2 cellular contexts compared by ENCODE assay signal in the genomic region with DNA sequence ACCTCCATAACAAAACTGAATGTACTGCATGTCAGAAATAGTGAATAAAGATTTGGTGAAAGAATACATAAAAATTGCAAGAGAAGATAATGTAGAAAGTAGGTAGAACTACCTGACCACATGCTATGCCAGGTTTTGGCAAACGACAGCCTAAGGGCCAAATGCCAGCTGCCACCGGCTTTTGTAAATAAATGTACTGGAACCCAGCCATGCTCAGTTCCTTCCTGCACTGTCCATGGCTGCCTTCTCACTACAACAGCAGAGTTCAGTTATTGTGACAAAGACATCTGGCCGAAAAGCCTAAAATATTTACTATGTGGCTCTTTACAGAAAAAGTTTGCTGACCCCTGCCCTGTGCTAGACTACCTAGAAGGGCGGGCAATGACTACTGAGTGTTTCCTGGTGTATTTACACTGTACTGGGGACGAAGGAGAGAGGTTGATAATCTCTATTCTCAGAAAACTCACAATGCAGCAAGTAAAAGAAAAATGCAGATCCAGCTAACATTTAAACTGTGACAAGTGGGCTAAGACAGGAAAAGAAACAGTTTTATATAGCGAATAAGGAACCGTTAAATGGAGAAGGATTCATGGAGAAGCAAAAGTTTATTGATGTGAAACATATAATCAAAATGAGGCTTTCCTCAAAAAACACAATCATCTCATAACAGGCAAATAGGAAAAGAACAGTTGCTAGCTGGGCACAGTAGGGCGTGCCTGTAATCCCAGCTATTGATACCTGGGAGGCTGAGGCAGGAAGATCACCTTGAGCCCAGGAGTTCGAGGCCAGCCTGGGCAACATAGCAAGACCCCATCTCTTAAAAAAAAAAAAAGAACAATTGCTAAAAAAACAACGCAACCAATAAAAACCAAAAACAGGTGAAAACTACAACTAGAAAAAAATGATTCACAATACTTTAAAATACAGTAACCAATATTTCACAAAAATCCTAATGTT.
TF ChIP-seq lines count a peak whose summit lies in the region.

No MANE protein-coding gene starts in this region.

TF ChIP-seq in HepG2, 621 proteins besides CTCF, POLR2A, EP300 and RAD21:
- TF ChIP-seq ZNF121 (CRISPR knock-in tag; IDR thresholded peaks at IDR 0.05), result peak; percentile 74
- no peak for TF ChIP-seq NBN (conservative IDR thresholded peaks at IDR 0.05)

TF ChIP-seq in GM23338, 12 proteins besides CTCF, POLR2A, EP300 and RAD21:
- TF ChIP-seq, protein P1, sequence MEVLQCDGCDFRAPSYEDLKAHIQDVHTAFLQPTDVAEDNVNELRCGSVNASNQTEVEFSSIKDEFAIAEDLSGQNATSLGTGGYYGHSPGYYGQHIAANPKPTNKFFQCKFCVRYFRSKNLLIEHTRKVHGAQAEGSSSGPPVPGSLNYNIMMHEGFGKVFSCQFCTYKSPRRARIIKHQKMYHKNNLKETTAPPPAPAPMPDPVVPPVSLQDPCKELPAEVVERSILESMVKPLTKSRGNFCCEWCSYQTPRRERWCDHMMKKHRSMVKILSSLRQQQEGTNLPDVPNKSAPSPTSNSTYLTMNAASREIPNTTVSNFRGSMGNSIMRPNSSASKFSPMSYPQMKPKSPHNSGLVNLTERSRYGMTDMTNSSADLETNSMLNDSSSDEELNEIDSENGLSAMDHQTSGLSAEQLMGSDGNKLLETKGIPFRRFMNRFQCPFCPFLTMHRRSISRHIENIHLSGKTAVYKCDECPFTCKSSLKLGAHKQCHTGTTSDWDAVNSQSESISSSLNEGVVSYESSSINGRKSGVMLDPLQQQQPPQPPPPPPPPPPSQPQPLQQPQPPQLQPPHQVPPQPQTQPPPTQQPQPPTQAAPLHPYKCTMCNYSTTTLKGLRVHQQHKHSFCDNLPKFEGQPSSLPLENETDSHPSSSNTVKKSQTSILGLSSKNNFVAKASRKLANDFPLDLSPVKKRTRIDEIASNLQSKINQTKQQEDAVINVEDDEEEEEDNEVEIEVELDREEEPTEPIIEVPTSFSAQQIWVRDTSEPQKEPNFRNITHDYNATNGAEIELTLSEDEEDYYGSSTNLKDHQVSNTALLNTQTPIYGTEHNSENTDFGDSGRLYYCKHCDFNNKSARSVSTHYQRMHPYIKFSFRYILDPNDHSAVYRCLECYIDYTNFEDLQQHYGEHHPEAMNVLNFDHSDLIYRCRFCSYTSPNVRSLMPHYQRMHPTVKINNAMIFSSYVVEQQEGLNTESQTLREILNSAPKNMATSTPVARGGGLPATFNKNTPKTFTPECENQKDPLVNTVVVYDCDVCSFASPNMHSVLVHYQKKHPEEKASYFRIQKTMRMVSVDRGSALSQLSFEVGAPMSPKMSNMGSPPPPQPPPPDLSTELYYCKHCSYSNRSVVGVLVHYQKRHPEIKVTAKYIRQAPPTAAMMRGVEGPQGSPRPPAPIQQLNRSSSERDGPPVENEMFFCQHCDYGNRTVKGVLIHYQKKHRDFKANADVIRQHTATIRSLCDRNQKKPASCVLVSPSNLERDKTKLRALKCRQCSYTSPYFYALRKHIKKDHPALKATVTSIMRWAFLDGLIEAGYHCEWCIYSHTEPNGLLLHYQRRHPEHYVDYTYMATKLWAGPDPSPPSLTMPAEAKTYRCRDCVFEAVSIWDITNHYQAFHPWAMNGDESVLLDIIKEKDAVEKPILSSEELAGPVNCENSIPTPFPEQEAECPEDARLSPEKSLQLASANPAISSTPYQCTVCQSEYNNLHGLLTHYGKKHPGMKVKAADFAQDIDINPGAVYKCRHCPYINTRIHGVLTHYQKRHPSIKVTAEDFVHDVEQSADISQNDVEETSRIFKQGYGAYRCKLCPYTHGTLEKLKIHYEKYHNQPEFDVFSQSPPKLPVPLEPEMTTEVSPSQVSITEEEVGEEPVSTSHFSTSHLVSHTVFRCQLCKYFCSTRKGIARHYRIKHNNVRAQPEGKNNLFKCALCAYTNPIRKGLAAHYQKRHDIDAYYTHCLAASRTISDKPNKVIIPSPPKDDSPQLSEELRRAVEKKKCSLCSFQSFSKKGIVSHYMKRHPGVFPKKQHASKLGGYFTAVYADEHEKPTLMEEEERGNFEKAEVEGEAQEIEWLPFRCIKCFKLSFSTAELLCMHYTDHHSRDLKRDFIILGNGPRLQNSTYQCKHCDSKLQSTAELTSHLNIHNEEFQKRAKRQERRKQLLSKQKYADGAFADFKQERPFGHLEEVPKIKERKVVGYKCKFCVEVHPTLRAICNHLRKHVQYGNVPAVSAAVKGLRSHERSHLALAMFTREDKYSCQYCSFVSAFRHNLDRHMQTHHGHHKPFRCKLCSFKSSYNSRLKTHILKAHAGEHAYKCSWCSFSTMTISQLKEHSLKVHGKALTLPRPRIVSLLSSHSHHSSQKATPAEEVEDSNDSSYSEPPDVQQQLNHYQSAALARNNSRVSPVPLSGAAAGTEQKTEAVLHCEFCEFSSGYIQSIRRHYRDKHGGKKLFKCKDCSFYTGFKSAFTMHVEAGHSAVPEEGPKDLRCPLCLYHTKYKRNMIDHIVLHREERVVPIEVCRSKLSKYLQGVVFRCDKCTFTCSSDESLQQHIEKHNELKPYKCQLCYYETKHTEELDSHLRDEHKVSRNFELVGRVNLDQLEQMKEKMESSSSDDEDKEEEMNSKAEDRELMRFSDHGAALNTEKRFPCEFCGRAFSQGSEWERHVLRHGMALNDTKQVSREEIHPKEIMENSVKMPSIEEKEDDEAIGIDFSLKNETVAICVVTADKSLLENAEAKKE (CRISPR knock-in tag; IDR thresholded peaks at IDR 0.05), result no peak
- TF ChIP-seq ZNF331 (CRISPR knock-in tag; IDR thresholded peaks at IDR 0.05; ENCODE audit: low read depth), result no peak
- no peak for TF ChIP-seq EZH2phosphoT487 (IDR thresholded peaks at IDR 0.05; ENCODE audit: unreplicated experiment)
- no peak for TF ChIP-seq POLR2AphosphoS5 (IDR thresholded peaks at IDR 0.05; ENCODE audit: low read depth)
- no peak for TF ChIP-seq EZH2 (IDR thresholded peaks at IDR 0.05; ENCODE audit: low read depth, unreplicated experiment)
- TF ChIP-seq, protein P2, sequence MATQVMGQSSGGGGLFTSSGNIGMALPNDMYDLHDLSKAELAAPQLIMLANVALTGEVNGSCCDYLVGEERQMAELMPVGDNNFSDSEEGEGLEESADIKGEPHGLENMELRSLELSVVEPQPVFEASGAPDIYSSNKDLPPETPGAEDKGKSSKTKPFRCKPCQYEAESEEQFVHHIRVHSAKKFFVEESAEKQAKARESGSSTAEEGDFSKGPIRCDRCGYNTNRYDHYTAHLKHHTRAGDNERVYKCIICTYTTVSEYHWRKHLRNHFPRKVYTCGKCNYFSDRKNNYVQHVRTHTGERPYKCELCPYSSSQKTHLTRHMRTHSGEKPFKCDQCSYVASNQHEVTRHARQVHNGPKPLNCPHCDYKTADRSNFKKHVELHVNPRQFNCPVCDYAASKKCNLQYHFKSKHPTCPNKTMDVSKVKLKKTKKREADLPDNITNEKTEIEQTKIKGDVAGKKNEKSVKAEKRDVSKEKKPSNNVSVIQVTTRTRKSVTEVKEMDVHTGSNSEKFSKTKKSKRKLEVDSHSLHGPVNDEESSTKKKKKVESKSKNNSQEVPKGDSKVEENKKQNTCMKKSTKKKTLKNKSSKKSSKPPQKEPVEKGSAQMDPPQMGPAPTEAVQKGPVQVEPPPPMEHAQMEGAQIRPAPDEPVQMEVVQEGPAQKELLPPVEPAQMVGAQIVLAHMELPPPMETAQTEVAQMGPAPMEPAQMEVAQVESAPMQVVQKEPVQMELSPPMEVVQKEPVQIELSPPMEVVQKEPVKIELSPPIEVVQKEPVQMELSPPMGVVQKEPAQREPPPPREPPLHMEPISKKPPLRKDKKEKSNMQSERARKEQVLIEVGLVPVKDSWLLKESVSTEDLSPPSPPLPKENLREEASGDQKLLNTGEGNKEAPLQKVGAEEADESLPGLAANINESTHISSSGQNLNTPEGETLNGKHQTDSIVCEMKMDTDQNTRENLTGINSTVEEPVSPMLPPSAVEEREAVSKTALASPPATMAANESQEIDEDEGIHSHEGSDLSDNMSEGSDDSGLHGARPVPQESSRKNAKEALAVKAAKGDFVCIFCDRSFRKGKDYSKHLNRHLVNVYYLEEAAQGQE (IDR thresholded peaks at IDR 0.05; ENCODE audit: unreplicated experiment), result no peak
- TF ChIP-seq, protein P3, sequence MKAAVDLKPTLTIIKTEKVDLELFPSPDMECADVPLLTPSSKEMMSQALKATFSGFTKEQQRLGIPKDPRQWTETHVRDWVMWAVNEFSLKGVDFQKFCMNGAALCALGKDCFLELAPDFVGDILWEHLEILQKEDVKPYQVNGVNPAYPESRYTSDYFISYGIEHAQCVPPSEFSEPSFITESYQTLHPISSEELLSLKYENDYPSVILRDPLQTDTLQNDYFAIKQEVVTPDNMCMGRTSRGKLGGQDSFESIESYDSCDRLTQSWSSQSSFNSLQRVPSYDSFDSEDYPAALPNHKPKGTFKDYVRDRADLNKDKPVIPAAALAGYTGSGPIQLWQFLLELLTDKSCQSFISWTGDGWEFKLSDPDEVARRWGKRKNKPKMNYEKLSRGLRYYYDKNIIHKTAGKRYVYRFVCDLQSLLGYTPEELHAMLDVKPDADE (IDR thresholded peaks at IDR 0.05), result no peak
- no peak for TF ChIP-seq NANOG (IDR thresholded peaks at IDR 0.05; ENCODE audit: borderline replicate concordance)
- TF ChIP-seq ZNF114 (CRISPR knock-in tag; IDR thresholded peaks at IDR 0.05), result no peak
- no peak for TF ChIP-seq JUNB (IDR thresholded peaks at IDR 0.05; ENCODE audit: unreplicated experiment)
- TF ChIP-seq CREB1 (CRISPR knock-in tag; IDR thresholded peaks at IDR 0.05; ENCODE audit: low read depth), result no peak
- TF ChIP-seq STAT1 (IDR thresholded peaks at IDR 0.05; ENCODE audit: unreplicated experiment), result no peak
